ENCODE assay signal across 20 cellular contexts in the genomic region with DNA sequence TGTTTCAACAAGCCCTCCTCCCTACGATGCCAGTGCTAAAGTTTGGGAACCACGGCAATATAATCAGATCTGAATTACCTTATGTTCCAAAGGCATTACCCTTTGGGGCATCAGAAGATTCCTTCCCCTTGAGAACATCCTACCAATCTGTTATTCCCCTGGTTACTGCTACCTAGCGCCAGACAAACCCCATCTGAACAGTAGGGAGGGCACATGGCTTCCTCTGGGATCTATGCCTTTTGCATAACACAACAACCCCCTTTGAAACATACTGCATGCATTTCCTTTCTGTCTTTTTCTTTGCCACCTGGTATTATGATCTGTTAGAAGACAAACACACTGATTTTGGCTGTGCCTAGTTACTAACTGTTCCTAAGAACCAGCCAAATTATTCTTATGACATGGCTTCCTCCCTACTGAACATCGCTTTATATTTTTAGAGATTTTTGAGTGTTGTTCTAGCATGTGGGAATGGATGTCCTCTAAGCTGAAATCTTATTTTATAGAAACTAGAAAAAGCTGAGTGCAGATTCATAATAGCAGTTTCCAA.
"Had no signal": no experiment of that assay in that cellular context is flagged by ENCODE, and none has a peak within 500 bp of the region (broad histone marks: within the 10 kb centered on the region; RNA-seq: fewer than 3 reads in every experiment).

No MANE protein-coding gene starts in this region.

- DNase-seq: colonic mucosa; dermis blood vessel endothelial cell; effector CD4-positive, alpha-beta T cell; endodermal cell; erythroblast; immature natural killer cell; mucosa of descending colon; naive thymus-derived CD8-positive, alpha-beta T cell; ovary; right cardiac atrium; small intestine; stimulated activated CD4-positive, alpha-beta T cell treated with anti-CD3 and anti-CD28 coated beads, Interleukin-12 subunit alpha, Interleukin-12 subunit beta, amount 100 ng/mL, for 4 hours; stimulated activated naive CD4-positive, alpha-beta T cell; stomach; substantia nigra; thyroid gland; upper lobe of left lung; uterus had no signal

- H3K9me3 Mint-ChIP-seq: immature natural killer cell had no signal

- H3K4me1 ChIP-seq: colonic mucosa, foreskin keratinocyte, thyroid gland, uterus had no signal

- H3K4me3 Mint-ChIP-seq: endodermal cell; immature natural killer cell; naive thymus-derived CD8-positive, alpha-beta T cell; neural crest cell had no signal

- H3K4me3 ChIP-seq: colonic mucosa, mucosa of descending colon, ovary, stomach, thyroid gland, upper lobe of left lung, uterus had no signal

- H3K27ac ChIP-seq: colonic mucosa, foreskin keratinocyte, ovary, stomach, thyroid gland, upper lobe of left lung, uterus had no signal

- H3K27ac Mint-ChIP-seq: endodermal cell; immature natural killer cell; naive thymus-derived CD8-positive, alpha-beta T cell had no signal

- H3K27me3 ChIP-seq: colonic mucosa, foreskin keratinocyte, ovary, stomach, thyroid gland, upper lobe of left lung, uterus had no signal

- H3K9me3 ChIP-seq: colonic mucosa, mucosa of descending colon, ovary, thyroid gland, upper lobe of left lung, uterus had no signal

- H3K4me1 Mint-ChIP-seq: immature natural killer cell; naive thymus-derived CD8-positive, alpha-beta T cell had no signal

- H3K36me3 ChIP-seq: colonic mucosa, ovary, stomach, thyroid gland, upper lobe of left lung, uterus had no signal

- H3K36me3 Mint-ChIP-seq: immature natural killer cell had no signal
